20 cellular contexts compared by ENCODE assay signal in genomic region chr9:77959803-77960202, GRCh38.
DNase-seq lines count a peak whose midpoint lies in the region; ATAC-seq and TF ChIP-seq lines count a peak whose summit lies in the region.
"Had no signal": no experiment of that assay in that cellular context is flagged by ENCODE, and none has a peak within 500 bp of the region (broad histone marks: within the 10 kb centered on the region; RNA-seq: fewer than 3 reads in every experiment).

No MANE protein-coding gene starts in this region.

- H3K4me1 ChIP-seq in H9 (ENCODE audit: insufficient read depth, low read length) (peaks cover 19% of the 10 kb centered on the region; the same call in 1 of the 2 replicates), iPS-20b (ENCODE audit: insufficient read depth, low read length) (peaks cover 63% of the 10 kb centered on the region), tibial artery (peaks cover 0 to 81% (median 30%) of the 10 kb centered on the region in 4 donors), mucosa of descending colon (ENCODE audit: low read depth) (no peaks in the 10 kb centered on the region)

- H2BK120ac ChIP-seq in H9 (ENCODE audit: low read depth, low read length, poor library complexity, severe bottlenecking), result no peak overlapping the region

- TF ChIP-seq CTCF in H9 (conservative IDR thresholded peaks at IDR 0.05), result no peak
- no peak for TF ChIP-seq CTCF in WTC11 (IDR thresholded peaks at IDR 0.05)
- no peak for TF ChIP-seq CTCF in tibial artery (IDR thresholded peaks at IDR 0.05)
- TF ChIP-seq CTCF in GM10248 (IDR thresholded peaks at IDR 0.05; ENCODE audit: control extremely low read depth, extremely low read depth, low read depth, missing control alignments), result no peak
- no peak for TF ChIP-seq CTCF in mucosa of descending colon (IDR thresholded peaks at IDR 0.05)

- no peaks in the 10 kb centered on the region for H3K27me3 ChIP-seq in H9 (ENCODE audit: insufficient read depth, low read length)
- H3K27me3 ChIP-seq in iPS-20b (ENCODE audit: insufficient read depth, low read length), result no peaks in the 10 kb centered on the region
- no peaks in the 10 kb centered on the region for H3K27me3 ChIP-seq in tibial artery
- H3K27me3 ChIP-seq: MG63 had no signal

- H3K79me2 ChIP-seq in H9 (ENCODE audit: insufficient read depth, low read length), result peaks cover 4% of the 10 kb centered on the region; the same call in 1 of the 2 replicates

- no peak overlapping the region for H2BK12ac ChIP-seq in H9 (ENCODE audit: insufficient read length, low read depth, low read length)

- H3K9me3 ChIP-seq in H9 (ENCODE audit: control insufficient read depth, low read depth, low read length), result no peaks in the 10 kb centered on the region
- H3K9me3 ChIP-seq in iPS-20b (ENCODE audit: insufficient read depth, low read depth, low read length), result no peaks in the 10 kb centered on the region
- H3K9me3 ChIP-seq in tibial artery, result no peaks in the 10 kb centered on the region
- H3K9me3 ChIP-seq in mucosa of descending colon, result no peaks in the 10 kb centered on the region
- H3K9me3 ChIP-seq: MG63 had no signal

- H3K23ac ChIP-seq in H9 (ENCODE audit: insufficient read length, low read depth, low read length), result no peak overlapping the region

- ATAC-seq in WTC11 (no peak), mucosa of descending colon (no peak)

- H3K56ac ChIP-seq in H9 (ENCODE audit: insufficient read length, low read depth, low read length), result no peak overlapping the region

- H4K8ac ChIP-seq in H9 (replicated peaks; ENCODE audit: insufficient read length, low read depth, low read length), result no peak overlapping the region

- H3K9me3 Mint-ChIP-seq in H9 (no peaks in the 10 kb centered on the region), WTC11 (peaks cover 6% of the 10 kb centered on the region)
- H3K9me3 Mint-ChIP-seq: CD8-positive, alpha-beta memory T cell had no signal

- H3K27me3 Mint-ChIP-seq in H9 (ENCODE audit: low read depth) (no peaks in the 10 kb centered on the region), WTC11 (ENCODE audit: low read depth) (no peaks in the 10 kb centered on the region)
- H3K27me3 Mint-ChIP-seq: CD8-positive, alpha-beta memory T cell had no signal

- no peak overlapping the region for H3K4me2 ChIP-seq in H9 (ENCODE audit: insufficient read depth, insufficient read length, low read length)

- intact Hi-C loops in tibial artery (cut with DNase I; ENCODE audit: low total_unique reads), result no loop called here
- intact Hi-C loops in mucosa of descending colon (cut with DNase I, micrococcal nuclease), result no loop called here

- no peak overlapping the region for H2BK5ac ChIP-seq in H9 (ENCODE audit: insufficient read length, low read length)

- H3K36me3 ChIP-seq in iPS-20b (ENCODE audit: insufficient read depth, low read depth, low read length) (no peaks in the 10 kb centered on the region), tibial artery (no peaks in the 10 kb centered on the region), mucosa of descending colon (ENCODE audit: low read depth) (no peaks in the 10 kb centered on the region)
- H3K36me3 ChIP-seq: MG63 had no signal

- no peak overlapping the region for H3K4me3 ChIP-seq in iPS-20b (ENCODE audit: low read length)
- H3K4me3 ChIP-seq in tibial artery, result no peak overlapping the region
- no peak overlapping the region for H3K4me3 ChIP-seq in mucosa of descending colon
- H3K4me3 ChIP-seq: MG63 had no signal

- no peak for DNase-seq in H9
- no peak for DNase-seq in WTC11 (ENCODE audit: low spot score)
- DNase-seq in tibial artery, result no peak
- DNase-seq in GM10248 (ENCODE audit: extremely low spot score), result no peak
- no peak for DNase-seq in mucosa of descending colon
- no peak for DNase-seq in SIG-M5 (lab: John Stamatoyannopoulos, UW)
- DNase-seq: CD8-positive, alpha-beta memory T cell; DMS 273 treated with DMSO at 0.1 percent for 48 hours; DMS79; GF-D8; KBM-7; MG63; NCI-H2029 treated with DMSO at 0.1 percent for 48 hours; NCI-H2227 treated with DMSO at 0.1 percent for 48 hours; Right ventricle myocardium superior; RPMI8226; SW 1271 had no signal

- H3K27ac ChIP-seq in H9 (ENCODE audit: insufficient read length, low read depth, low read length), result no peak overlapping the region
- H3K27ac ChIP-seq in iPS-20b (ENCODE audit: low read length), result no peak overlapping the region
- H3K27ac ChIP-seq in tibial artery, result peak overlapping the region; percentile 63 to 67
- H3K27ac ChIP-seq: C4-2B had no signal

- no peaks in the 10 kb centered on the region for H3K23me2 ChIP-seq in H9 (ENCODE audit: insufficient read length, low read depth, low read length, poor library complexity, severe bottlenecking)

- H2BK20ac ChIP-seq in H9 (ENCODE audit: low read depth, low read length, poor library complexity, severe bottlenecking), result no peak overlapping the region

- H3T11ph ChIP-seq in H9 (ENCODE audit: low read length), result no peak overlapping the region

- H2AFZ ChIP-seq in H9 (ENCODE audit: low read length), result no peak overlapping the region

- no peaks in the 10 kb centered on the region; a peak in 1 of 7 replicates for H3K36me3 Mint-ChIP-seq in H9 (ENCODE audit: insufficient read depth in 1 of 3, low read depth in 3 of 3)
- H3K36me3 Mint-ChIP-seq in WTC11, result peaks cover 6% of the 10 kb centered on the region; the same call in 1 of the 2 replicates

- H2BK15ac ChIP-seq in H9 (ENCODE audit: low read depth, low read length), result no peak overlapping the region

- H3K79me1 ChIP-seq in H9 (ENCODE audit: insufficient read depth, low read depth, low read length, poor library complexity, severe bottlenecking), result peaks cover 6% of the 10 kb centered on the region

- H3K4me1 Mint-ChIP-seq in H9, result peaks cover 59 to 63% of the 10 kb centered on the region in 2 experiments
- H3K4me1 Mint-ChIP-seq in WTC11, result peaks cover 78% of the 10 kb centered on the region
- H3K4me1 Mint-ChIP-seq: B cell had no signal

- H3K9ac ChIP-seq in H9 (ENCODE audit: extremely low read depth, insufficient read length, low read length) (no peak overlapping the region), iPS-20b (ENCODE audit: low read depth, low read length) (peak overlapping the region; percentile 3; the same call in 1 of the 2 replicates)

- H3K4me3 Mint-ChIP-seq in H9, result no peak overlapping the region; a peak in 1 of 5 replicates
- peak overlapping the region; percentile 8; the same call in 1 of the 2 replicates for H3K4me3 Mint-ChIP-seq in WTC11
- H3K4me3 Mint-ChIP-seq: B cell; CD8-positive, alpha-beta memory T cell had no signal

- no peak overlapping the region for H2AK5ac ChIP-seq in H9 (ENCODE audit: insufficient read length, low read length)

- no peak overlapping the region for H4K91ac ChIP-seq in H9 (ENCODE audit: insufficient read length, low read depth, low read length)

- POLR2A ChIA-PET in WTC11 (lab: Charles Lee), result interaction anchor here (0.9 to 1.5 kb wide), 2 partner anchors 10 to 16 kb away, joined by 3 to 4 read pairs; no protein-coding TSS in a partner anchor
- POLR2A ChIA-PET in GM10248 (lab: Yijun Ruan, JAX), result no interaction called here

- WGBS in H9 (ENCODE audit: extremely low coverage, insufficient read length, low lambda C conversion rate), result no CpG with 5 or more reads among the region's 1 CpG

- no peaks in the 10 kb centered on the region for H4K20me1 ChIP-seq in H9 (ENCODE audit: control insufficient read depth, insufficient read depth, insufficient read length)

- no peak overlapping the region for H3K18ac ChIP-seq in H9 (ENCODE audit: insufficient read length, low read depth, low read length)

- CTCF ChIA-PET in WTC11 (lab: Charles Lee) (interaction anchor here (1.0 to 2.4 kb wide), 3 partner anchors 9 to 18 kb away, joined by 3 to 8 read pairs (median 7); no protein-coding TSS in a partner anchor), GM10248 (lab: Yijun Ruan, JAX) (interaction anchor here (0.7 kb wide), 1 partner anchor 76 kb away, joined by 3 read pairs; no protein-coding TSS in a partner anchor)

- no peak overlapping the region for H3K4ac ChIP-seq in H9 (ENCODE audit: low read depth, low read length)

- H3K27ac Mint-ChIP-seq in H9, result peak overlapping the region in 2 of 3 experiments; percentile 20 to 25; a peak in 3 of 7 replicates
- H3K27ac Mint-ChIP-seq in WTC11, result peak overlapping the region; percentile 81
- H3K27ac Mint-ChIP-seq: B cell; CD8-positive, alpha-beta memory T cell had no signal

- H4K5ac ChIP-seq in H9 (ENCODE audit: insufficient read length, low read depth, low read length), result no peak overlapping the region

- no peak overlapping the region for H3K14ac ChIP-seq in H9 (ENCODE audit: insufficient read depth, low read length)

TF ChIP-seq in WTC11, 78 proteins besides CTCF, POLR2A, EP300 and RAD21 (continues in another document):
- TF ChIP-seq CBFB (CRISPR knock-in tag; IDR thresholded peaks at IDR 0.05; ENCODE audit: low read depth), result no peak
- no peak for TF ChIP-seq RELA (CRISPR knock-in tag; IDR thresholded peaks at IDR 0.05; ENCODE audit: borderline replicate concordance)
- no peak for TF ChIP-seq ZNF423 (CRISPR knock-in tag; IDR thresholded peaks at IDR 0.05)
- TF ChIP-seq MAX (CRISPR knock-in tag; IDR thresholded peaks at IDR 0.05), result no peak
- TF ChIP-seq ESRRA (CRISPR knock-in tag; IDR thresholded peaks at IDR 0.05; ENCODE audit: borderline replicate concordance), result no peak
- no peak for TF ChIP-seq CREB1 (CRISPR knock-in tag; IDR thresholded peaks at IDR 0.05)
- TF ChIP-seq NR2C2 (CRISPR knock-in tag; IDR thresholded peaks at IDR 0.05), result no peak
- no peak for TF ChIP-seq SMAD4 (CRISPR knock-in tag; IDR thresholded peaks at IDR 0.05)
- no peak for TF ChIP-seq ELF4 (CRISPR knock-in tag; IDR thresholded peaks at IDR 0.05; ENCODE audit: low read depth)
- no peak for TF ChIP-seq ERG (CRISPR knock-in tag; IDR thresholded peaks at IDR 0.05)
- TF ChIP-seq ZNF317 (CRISPR knock-in tag; IDR thresholded peaks at IDR 0.05; ENCODE audit: borderline replicate concordance, low read depth), result no peak
- TF ChIP-seq ZNF138 (CRISPR knock-in tag; conservative IDR thresholded peaks at IDR 0.05), result no peak

Comparison
In these comparisons a context has a peak if more than half of its experiments do, and no peak if none do; other contexts are left out.
1. H3K27ac ChIP-seq: peak in tibial artery (2 of 2); none in H9 (single experiment) and iPS-20b (single experiment).